Comparison of ENCODE assay signal across 16 cellular contexts in the genomic region with DNA sequence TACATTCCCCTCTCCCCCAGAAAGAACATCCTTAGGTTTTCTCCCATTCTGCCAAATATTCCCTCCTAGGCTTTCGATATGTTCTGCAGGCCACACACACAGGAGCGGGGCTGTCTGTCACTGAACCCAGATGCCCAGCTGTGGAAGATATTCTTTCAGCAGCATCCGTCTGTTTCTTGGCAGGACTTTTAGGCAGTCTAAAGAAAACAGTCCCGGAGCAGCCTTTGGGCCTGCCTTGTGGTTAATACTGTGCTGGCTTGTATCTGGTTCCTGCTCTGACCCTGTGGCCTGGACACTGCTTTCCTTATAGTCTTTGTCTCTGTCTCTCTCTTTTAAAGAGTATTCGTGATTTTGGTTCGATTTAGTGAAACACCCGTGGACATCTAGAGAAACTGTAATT.
DNase-seq lines count a peak whose midpoint lies in the region; ATAC-seq and TF ChIP-seq lines count a peak whose summit lies in the region.
"Had no signal": no experiment of that assay in that cellular context is flagged by ENCODE, and none has a peak within 500 bp of the region (broad histone marks: within the 10 kb centered on the region; RNA-seq: fewer than 3 reads in every experiment).

No MANE protein-coding gene starts in this region.

- H3K27me3 Mint-ChIP-seq in T-helper 2 cell treated with Interferon-gamma antibody and Interleukin-4, amounts not matched to agents 5 μg/mL and 100 μg/mL, for 36 hours (ENCODE audit: low read depth), result no peaks in the 10 kb centered on the region
- no peaks in the 10 kb centered on the region for H3K27me3 Mint-ChIP-seq in progenitor cell of endocrine pancreas
- H3K27me3 Mint-ChIP-seq: activated CD8-positive, alpha-beta memory T cell treated with anti-CD3 and anti-CD28 coated beads, Interleukin-2, amount 10 ng/mL, durations not matched to agents 7 days and 5 days; memory B cell had no signal

- H3K27ac ChIP-seq in mucosa of rectum (ENCODE audit: low read depth in 2 of 2, low read length in 2 of 2) (peak overlapping the region; percentile 24 to 37), temporal lobe (ENCODE audit: low read depth, low read length) (peak overlapping the region; percentile 54)
- H3K27ac ChIP-seq: 22Rv1, esophagus muscularis mucosa, KMS-11 had no signal

- TF ChIP-seq CTCF in progenitor cell of endocrine pancreas (IDR thresholded peaks at IDR 0.05; ENCODE audit: unreplicated experiment), result no peak

- H3K27ac Mint-ChIP-seq in T-helper 2 cell treated with Interferon-gamma antibody and Interleukin-4, amounts not matched to agents 5 μg/mL and 100 μg/mL, for 36 hours, result peak overlapping the region; percentile 27
- H3K27ac Mint-ChIP-seq in progenitor cell of endocrine pancreas, result no peak overlapping the region
- H3K27ac Mint-ChIP-seq: activated CD8-positive, alpha-beta memory T cell treated with anti-CD3 and anti-CD28 coated beads, Interleukin-2, amount 10 ng/mL, durations not matched to agents 7 days and 5 days; HFFc6; memory B cell had no signal

- no peak for ATAC-seq in GM19395 (IDR thresholded peaks at IDR 0.05; ENCODE audit: unreplicated experiment)
- ATAC-seq in GM18907 (IDR thresholded peaks at IDR 0.05; ENCODE audit: unreplicated experiment), result no peak
- ATAC-seq: activated CD8-positive, alpha-beta memory T cell treated with anti-CD3 and anti-CD28 coated beads, Interleukin-2, amount 10 ng/mL, durations not matched to agents 7 days and 5 days had no signal

- DNase-seq in T-helper 2 cell treated with Interferon-gamma antibody and Interleukin-4, amounts not matched to agents 5 μg/mL and 100 μg/mL, for 36 hours (ENCODE audit: low spot score), result no peak
- DNase-seq in T-helper 2 cell (no peak), fibroblast of gingiva (ENCODE audit: low read depth) (peak; percentile 78), progenitor cell of endocrine pancreas (ENCODE audit: low spot score, unreplicated experiment) (no peak)
- DNase-seq: activated CD8-positive, alpha-beta memory T cell treated with anti-CD3 and anti-CD28 coated beads, Interleukin-2, amount 10 ng/mL, durations not matched to agents 7 days and 5 days; HFFc6; NCI-H2029 treated with DMSO at 0.1 percent for 48 hours; small intestine had no signal

- no peaks in the 10 kb centered on the region for H3K9me3 Mint-ChIP-seq in T-helper 2 cell treated with Interferon-gamma antibody and Interleukin-4, amounts not matched to agents 5 μg/mL and 100 μg/mL, for 36 hours
- H3K9me3 Mint-ChIP-seq in progenitor cell of endocrine pancreas (ENCODE audit: low read depth), result no peaks in the 10 kb centered on the region
- H3K9me3 Mint-ChIP-seq: HFFc6, memory B cell had no signal

- no peak overlapping the region for H3K9ac ChIP-seq in mucosa of rectum (ENCODE audit: low read depth in 1 of 2, low read length in 2 of 2)
- H3K9ac ChIP-seq: KMS-11 had no signal

- H3K36me3 ChIP-seq in mucosa of rectum (ENCODE audit: control insufficient read depth in 2 of 2, insufficient read depth in 2 of 2, low read length in 2 of 2), result no peaks in the 10 kb centered on the region
- H3K36me3 ChIP-seq: esophagus muscularis mucosa had no signal

- no peaks in the 10 kb centered on the region for H3K27me3 ChIP-seq in mucosa of rectum (ENCODE audit: control insufficient read depth in 2 of 2, insufficient read depth in 2 of 2, low read length in 2 of 2)
- H3K27me3 ChIP-seq: esophagus muscularis mucosa had no signal

- peaks cover 57% of the 10 kb centered on the region for H3K4me1 Mint-ChIP-seq in T-helper 2 cell treated with Interferon-gamma antibody and Interleukin-4, amounts not matched to agents 5 μg/mL and 100 μg/mL, for 36 hours (ENCODE audit: low read depth)
- peaks cover 19% of the 10 kb centered on the region for H3K4me1 Mint-ChIP-seq in progenitor cell of endocrine pancreas (ENCODE audit: low read depth)
- H3K4me1 Mint-ChIP-seq: memory B cell had no signal

- peaks cover 57% of the 10 kb centered on the region for H3K36me3 Mint-ChIP-seq in T-helper 2 cell treated with Interferon-gamma antibody and Interleukin-4, amounts not matched to agents 5 μg/mL and 100 μg/mL, for 36 hours (ENCODE audit: low read depth)
- H3K36me3 Mint-ChIP-seq in progenitor cell of endocrine pancreas (ENCODE audit: insufficient read depth), result no peaks in the 10 kb centered on the region
- H3K36me3 Mint-ChIP-seq: memory B cell had no signal

- no peak overlapping the region for H3K4me3 ChIP-seq in mucosa of rectum (ENCODE audit: low read length in 2 of 2)
- H3K4me3 ChIP-seq: esophagus muscularis mucosa had no signal

- peaks cover 9 to 16% of the 10 kb centered on the region in 2 donors for H3K4me1 ChIP-seq in mucosa of rectum (ENCODE audit: control insufficient read depth in 2 of 2, insufficient read depth in 2 of 2, low read length in 2 of 2)
- H3K4me1 ChIP-seq: esophagus muscularis mucosa had no signal

- H3K9me3 ChIP-seq in mucosa of rectum (ENCODE audit: control insufficient read depth in 2 of 2, low read length in 2 of 2), result no peaks in the 10 kb centered on the region
- H3K9me3 ChIP-seq: esophagus muscularis mucosa had no signal

- H3K4me3 Mint-ChIP-seq in T-helper 2 cell treated with Interferon-gamma antibody and Interleukin-4, amounts not matched to agents 5 μg/mL and 100 μg/mL, for 36 hours, result no peak overlapping the region
- no peak overlapping the region for H3K4me3 Mint-ChIP-seq in progenitor cell of endocrine pancreas (ENCODE audit: low read depth)
- H3K4me3 Mint-ChIP-seq: activated CD8-positive, alpha-beta memory T cell treated with anti-CD3 and anti-CD28 coated beads, Interleukin-2, amount 10 ng/mL, durations not matched to agents 7 days and 5 days; HFFc6; memory B cell had no signal
